In genomic region chr16:1309888-1310831, GRCh38 we compare ENCODE assay signal across 8 cellular contexts. TPM values are rescaled to one million over a fixed set of nuclear protein-coding genes. Genes with fewer than 3 reads are reported as not detected.
DNase-seq lines count a peak whose midpoint lies in the region; ATAC-seq and TF ChIP-seq lines count a peak whose summit lies in the region.

No MANE protein-coding gene starts in this region.

- H3K27me3 ChIP-seq in SJCRH30 (no peaks in the 10 kb centered on the region), hepatocyte (no peaks in the 10 kb centered on the region), skeletal muscle tissue (ENCODE audit: control insufficient read depth in 3 of 3, insufficient read depth in 3 of 3, low read length in 3 of 3) (no peaks in the 10 kb centered on the region)

- peak overlapping the region; percentile 100 for H3K4me3 Mint-ChIP-seq in activated naive CD8-positive, alpha-beta T cell treated with anti-CD3 and anti-CD28 coated beads, Interleukin-2, amount 10 ng/mL, durations not matched to agents 7 days and 5 days

- no peaks in the 10 kb centered on the region for H3K27me3 Mint-ChIP-seq in activated naive CD8-positive, alpha-beta T cell treated with anti-CD3 and anti-CD28 coated beads, Interleukin-2, amount 10 ng/mL, durations not matched to agents 7 days and 5 days

- peak overlapping the region; percentile 71 to 86 (median 85) for H3K9ac ChIP-seq in skeletal muscle tissue (ENCODE audit: low read depth in 1 of 3, low read length in 3 of 3)

- peaks cover 28% of the 10 kb centered on the region for H3K4me1 Mint-ChIP-seq in activated naive CD8-positive, alpha-beta T cell treated with anti-CD3 and anti-CD28 coated beads, Interleukin-2, amount 10 ng/mL, durations not matched to agents 7 days and 5 days

- H3K36me3 Mint-ChIP-seq in activated naive CD8-positive, alpha-beta T cell treated with anti-CD3 and anti-CD28 coated beads, Interleukin-2, amount 10 ng/mL, durations not matched to agents 7 days and 5 days: peaks cover 11% of the 10 kb centered on the region

- DNase-seq in GM12865 (ENCODE audit: low read depth) (peak; percentile 64), SJCRH30 (no peak), hepatocyte (ENCODE audit: low spot score) (peak; percentile 68), NCI-H524 (lab: John Stamatoyannopoulos, UW) (no peak), cerebellar nuclear complex (lab: John Stamatoyannopoulos, UW) (no peak)
- DNase-seq in activated naive CD8-positive, alpha-beta T cell treated with anti-CD3 and anti-CD28 coated beads, Interleukin-2, amount 10 ng/mL, durations not matched to agents 7 days and 5 days: peak; percentile 77

- peak overlapping the region; percentile 93 for H3K4me3 ChIP-seq in GM12865 (ENCODE audit: low read depth, low read length)
- peak overlapping the region; percentile 73 for H3K4me3 ChIP-seq in SJCRH30
- peak overlapping the region; percentile 73 for H3K4me3 ChIP-seq in hepatocyte
- H3K4me3 ChIP-seq in skeletal muscle tissue (ENCODE audit: low read length in 3 of 3): peak overlapping the region; percentile 75 to 90 (median 87)

- peaks cover 4% of the 10 kb centered on the region; the same call in 1 of the 2 replicates for H3K4me1 ChIP-seq in SJCRH30
- peaks cover 15% of the 10 kb centered on the region for H3K4me1 ChIP-seq in hepatocyte (ENCODE audit: insufficient read depth)
- peaks cover 30 to 50% (median 33%) of the 10 kb centered on the region in 3 donors for H3K4me1 ChIP-seq in skeletal muscle tissue (ENCODE audit: control insufficient read depth in 3 of 3, insufficient read depth in 3 of 3, low read length in 3 of 3)

- H4K20me1 ChIP-seq in hepatocyte (ENCODE audit: insufficient read depth, poor library complexity, severe bottlenecking): peaks cover 53% of the 10 kb centered on the region

- peak overlapping the region; percentile 98 for H3K4me2 ChIP-seq in hepatocyte

- 2% methylated on average over 58 of the region's 77 CpGs for WGBS in hepatocyte (ENCODE audit: low lambda C conversion rate, missing lambda C conversion rate)

- no peaks in the 10 kb centered on the region for H3K9me3 Mint-ChIP-seq in activated naive CD8-positive, alpha-beta T cell treated with anti-CD3 and anti-CD28 coated beads, Interleukin-2, amount 10 ng/mL, durations not matched to agents 7 days and 5 days

- H3K27ac ChIP-seq in SJCRH30 (peak overlapping the region; percentile 42), hepatocyte (peak overlapping the region; percentile 63), skeletal muscle tissue (ENCODE audit: low read depth, low read length) (no peak overlapping the region)

- H3K27ac Mint-ChIP-seq in activated naive CD8-positive, alpha-beta T cell treated with anti-CD3 and anti-CD28 coated beads, Interleukin-2, amount 10 ng/mL, durations not matched to agents 7 days and 5 days: peak overlapping the region; percentile 98

- POLR2A ChIA-PET in activated naive CD8-positive, alpha-beta T cell treated with anti-CD3 and anti-CD28 coated beads, Interleukin-2, amount 10 ng/mL, durations not matched to agents 7 days and 5 days (lab: Charles Lee): interaction anchor here (0.8 to 1.6 kb wide), 7 partner anchors 21 to 655 kb away, joined by 3 to 13 read pairs (median 5); partner anchors contain the start of genes CRAMP1, IFT140, MAPK8IP3 and RPS2

- no peaks in the 10 kb centered on the region for H3K9me2 ChIP-seq in hepatocyte (replicated peaks; ENCODE audit: insufficient read depth)

- TF ChIP-seq CTCF in GM12865 (IDR thresholded peaks at IDR 0.05; ENCODE audit: insufficient read depth, low read depth, low read length, missing control alignments): no peak
- no peak for TF ChIP-seq CTCF in hepatocyte (IDR thresholded peaks at IDR 0.05; ENCODE audit: poor library complexity)

- peak; percentile 17 for ATAC-seq in HG02884 (IDR thresholded peaks at IDR 0.05; ENCODE audit: unreplicated experiment)
- ATAC-seq in activated naive CD8-positive, alpha-beta T cell treated with anti-CD3 and anti-CD28 coated beads, Interleukin-2, amount 10 ng/mL, durations not matched to agents 7 days and 5 days (ENCODE audit: low read depth): peak; percentile 43

- no peaks in the 10 kb centered on the region for H3K9me3 ChIP-seq in SJCRH30 (replicated peaks)
- H3K9me3 ChIP-seq in hepatocyte (ENCODE audit: low read depth): no peaks in the 10 kb centered on the region
- H3K9me3 ChIP-seq in skeletal muscle tissue (ENCODE audit: control insufficient read depth in 3 of 3, low read length in 3 of 3): no peaks in the 10 kb centered on the region

- H3K79me2 ChIP-seq in hepatocyte: peaks cover 53% of the 10 kb centered on the region

- H3K36me3 ChIP-seq in SJCRH30 (peaks cover 25% of the 10 kb centered on the region), hepatocyte (replicated peaks; ENCODE audit: insufficient read depth, low read depth) (no peaks in the 10 kb centered on the region), skeletal muscle tissue (ENCODE audit: control insufficient read depth in 3 of 3, insufficient read depth in 3 of 3, low read length in 3 of 3) (peaks cover 8 to 16% (median 13%) of the 10 kb centered on the region in 3 donors)

- H2AFZ ChIP-seq in hepatocyte: no peak overlapping the region

RNA-seq across cellular contexts. Expression of gene UBE2I, which starts 0.7 kb away (rescaled TPM):
- 163 and 181 TPM in 2 replicates for total RNA-seq in SJCRH30 (2014; rRNA removed; shearing (Covaris generic))
- 100 to 1,000 TPM; 211 to 232 TPM for total RNA-seq in activated naive CD8-positive, alpha-beta T cell treated with anti-CD3 and anti-CD28 coated beads, Interleukin-2, amount 10 ng/mL, durations not matched to agents 7 days and 5 days
- total RNA-seq in hepatocyte (76.0 and 78.8 TPM in 2 replicates), skeletal muscle tissue (35.0 TPM)
- 150 and 183 TPM in 2 replicates for polyA plus RNA-seq in hepatocyte

RNA-seq across cellular contexts. Expression of gene BAIAP3, which starts 23.3 kb away (rescaled TPM):
- total RNA-seq in SJCRH30 (2014; rRNA removed; shearing (Covaris generic)): 0.13 and 0.34 TPM in 2 replicates
- total RNA-seq in activated naive CD8-positive, alpha-beta T cell treated with anti-CD3 and anti-CD28 coated beads, Interleukin-2, amount 10 ng/mL, durations not matched to agents 7 days and 5 days: 10 to 100 TPM; 27.4 to 31.2 TPM
- 1.8 and 3.0 TPM in 2 replicates for total RNA-seq in hepatocyte
- polyA plus RNA-seq in hepatocyte: 2.4 and 5.5 TPM in 2 replicates
- total RNA-seq in skeletal muscle tissue: 1.0 TPM

RNA-seq across cellular contexts. Expression of gene TSR3, which starts 41.5 kb away (rescaled TPM):
- 48.3 and 50.5 TPM in 2 replicates for total RNA-seq in SJCRH30 (2014; rRNA removed; shearing (Covaris generic))
- 10 to 100 TPM; 43.8 to 44.2 TPM for total RNA-seq in activated naive CD8-positive, alpha-beta T cell treated with anti-CD3 and anti-CD28 coated beads, Interleukin-2, amount 10 ng/mL, durations not matched to agents 7 days and 5 days
- total RNA-seq in hepatocyte (65.5 and 73.0 TPM in 2 replicates), skeletal muscle tissue (48.5 TPM)
- 137 and 138 TPM in 2 replicates for polyA plus RNA-seq in hepatocyte

RNA-seq across cellular contexts. Expression of gene GNPTG, which starts 41.6 kb away (rescaled TPM):
- 15.5 and 16.0 TPM in 2 replicates for total RNA-seq in SJCRH30 (2014; rRNA removed; shearing (Covaris generic))
- 10 to 100 TPM; 43.2 to 46.5 TPM for total RNA-seq in activated naive CD8-positive, alpha-beta T cell treated with anti-CD3 and anti-CD28 coated beads, Interleukin-2, amount 10 ng/mL, durations not matched to agents 7 days and 5 days
- 70.1 and 76.6 TPM in 2 replicates for total RNA-seq in hepatocyte
- 133 and 161 TPM in 2 replicates for polyA plus RNA-seq in hepatocyte
- total RNA-seq in skeletal muscle tissue: 18.3 TPM

RNA-seq across cellular contexts. Expression of gene TPSD1, which starts 54.3 kb away (rescaled TPM):
- total RNA-seq in SJCRH30 (2014; rRNA removed; shearing (Covaris generic)): not detected in 2 replicates
- total RNA-seq in activated naive CD8-positive, alpha-beta T cell treated with anti-CD3 and anti-CD28 coated beads, Interleukin-2, amount 10 ng/mL, durations not matched to agents 7 days and 5 days: not detected
- not detected in 2 replicates for total RNA-seq in hepatocyte
- polyA plus RNA-seq in hepatocyte: not detected in 2 replicates
- total RNA-seq in skeletal muscle tissue: not detected

Comparison
In these comparisons a context has a peak if more than half of its experiments do, and no peak if none do; other contexts are left out.
1. DNase-seq: peak in GM12865 (single experiment), activated naive CD8-positive, alpha-beta T cell treated with anti-CD3 and anti-CD28 coated beads, Interleukin-2, amount 10 ng/mL, durations not matched to agents 7 days and 5 days (single experiment) and hepatocyte (single experiment); none in SJCRH30 (0 of 2), NCI-H524 (0 of 2) and cerebellar nuclear complex (0 of 2).
2. Peak in every context shown above with its lines, with median percentiles within 50 percentile points of each other: H3K4me3 ChIP-seq.